In genomic region chr15:62083168-62084154, GRCh38 we compare ENCODE assay signal across 18 cellular contexts. TPM values are rescaled to one million over a fixed set of nuclear protein-coding genes. Genes with fewer than 3 reads are reported as not detected.
A peak's percentile ranks its signal among the peaks of the same experiment; 100 is the strongest.
DNase-seq lines count a peak whose midpoint lies in the region; TF ChIP-seq lines count a peak whose summit lies in the region.
"Had no signal": no experiment of that assay in that cellular context is flagged by ENCODE, and none has a peak within 500 bp of the region (broad histone marks: within the 10 kb centered on the region; RNA-seq: fewer than 3 reads in every experiment).

No MANE protein-coding gene starts in this region.

- H3K36me3 ChIP-seq in WERI-Rb-1: no peaks in the 10 kb centered on the region
- no peaks in the 10 kb centered on the region for H3K36me3 ChIP-seq in sigmoid colon

- H3K27ac ChIP-seq in WERI-Rb-1 (no peak overlapping the region), sigmoid colon (no peak overlapping the region)
- H3K27ac ChIP-seq: GM23248, HL-60 had no signal

- H3K4me3 Mint-ChIP-seq in nephron: no peak overlapping the region
- H3K4me3 Mint-ChIP-seq: CD14-positive monocyte had no signal

- H3K4me1 Mint-ChIP-seq in nephron: peaks cover 24% of the 10 kb centered on the region

- no peaks in the 10 kb centered on the region for H3K36me3 Mint-ChIP-seq in nephron (ENCODE audit: low read depth)
- H3K36me3 Mint-ChIP-seq: CD14-positive monocyte had no signal

- H3K4me3 ChIP-seq in WERI-Rb-1 (ENCODE audit: low read depth, low read length) (no peak overlapping the region), sigmoid colon (no peak overlapping the region)
- H3K4me3 ChIP-seq: GM23248 had no signal

- peaks cover 6% of the 10 kb centered on the region for H3K27me3 Mint-ChIP-seq in nephron (ENCODE audit: low read depth)

- peak overlapping the region in 2 of 3 experiments; percentile 13 to 61 for H3K27ac Mint-ChIP-seq in nephron

- no peaks in the 10 kb centered on the region for H3K4me1 ChIP-seq in sigmoid colon

- WGBS in sigmoid colon, 2 donors: 52 to 72% methylated on average over 10 of the region's 10 CpGs

- DNase-seq in NCI-H2081 (lab: John Stamatoyannopoulos, UW): peak; percentile 25 to 34
- no peak for DNase-seq in NCI-H2081 treated with DMSO at 0.1 percent for 48 hours (lab: John Stamatoyannopoulos, UW)
- DNase-seq in NCI-H2171 (lab: John Stamatoyannopoulos, UW): peak; percentile 45
- peak; percentile 19 for DNase-seq in WERI-Rb-1
- DNase-seq in sigmoid colon: no peak
- no peak for DNase-seq in activated CD4-positive, alpha-beta T cell treated with anti-CD3 and anti-CD28 coated beads for 48 hours
- DNase-seq in DMS53 treated with DMSO at 0.1 percent for 48 hours (lab: John Stamatoyannopoulos, UW; ENCODE audit: unreplicated experiment): no peak
- DNase-seq: 8988T, COR-L47, DMS53, GM23248, KBM-7, NCI-H1092, NCI-H187, SHP77 had no signal

- intact Hi-C loops in sigmoid colon (cut with DNase I): no loop called here

- TF ChIP-seq CTCF in WERI-Rb-1 (IDR thresholded peaks at IDR 0.05; ENCODE audit: low read depth, low read length) (no peak), nephron (IDR thresholded peaks at IDR 0.05; ENCODE audit: unreplicated experiment in 3 of 3) (no peak), sigmoid colon (IDR thresholded peaks at IDR 0.05) (no peak)

- H3K27me3 ChIP-seq in WERI-Rb-1 (ENCODE audit: insufficient read depth, low read depth, severe bottlenecking) (no peaks in the 10 kb centered on the region), sigmoid colon (no peaks in the 10 kb centered on the region)

- peaks cover 11% of the 10 kb centered on the region for H3K9me3 Mint-ChIP-seq in nephron

- no peak for TF ChIP-seq POLR2A in sigmoid colon (IDR thresholded peaks at IDR 0.05)

- no peak for TF ChIP-seq EP300 in sigmoid colon (IDR thresholded peaks at IDR 0.05)

- no peaks in the 10 kb centered on the region for H3K9me3 ChIP-seq in WERI-Rb-1 (ENCODE audit: severe bottlenecking)
- H3K9me3 ChIP-seq in sigmoid colon: no peaks in the 10 kb centered on the region

RNA-seq across cellular contexts. Expression of gene C2CD4A, which starts 16.7 kb away (rescaled TPM):
- total RNA-seq in sigmoid colon: under 1 TPM in 1 of 4 donors, not detected in 3; 0.27 TPM
- 1 to 10 TPM in 1 of 3 donors, under 1 TPM in 2; under 0.01 to 2.2 (median 0.23) TPM for polyA plus RNA-seq in sigmoid colon
- total RNA-seq: GM23248 had no signal
- polyA plus RNA-seq: CD14-positive monocyte, GM23248 had no signal

RNA-seq across cellular contexts. Expression of gene VPS13C, which starts 23.2 kb away (rescaled TPM):
- 100 to 1,000 TPM in 2 of 4 donors, 10 to 100 TPM in 2; 71.5 to 112 (median 94.4) TPM for total RNA-seq in sigmoid colon
- polyA plus RNA-seq in sigmoid colon: 10 to 100 TPM in 1 of 3 donors, 1 to 10 TPM in 2; 2.1 to 18.2 (median 6.6) TPM

Comparison
In these comparisons a context has a peak if more than half of its experiments do, and no peak if none do; other contexts are left out.
1. DNase-seq: peak in NCI-H2081 (2 of 2), NCI-H2171 (single experiment) and WERI-Rb-1 (single experiment); none in NCI-H2081 treated with DMSO at 0.1 percent for 48 hours (single experiment), sigmoid colon (single experiment), activated CD4-positive, alpha-beta T cell treated with anti-CD3 and anti-CD28 coated beads for 48 hours (single experiment) and DMS53 treated with DMSO at 0.1 percent for 48 hours (single experiment).